ENCODE assay signal across 17 cellular contexts in the genomic region with DNA sequence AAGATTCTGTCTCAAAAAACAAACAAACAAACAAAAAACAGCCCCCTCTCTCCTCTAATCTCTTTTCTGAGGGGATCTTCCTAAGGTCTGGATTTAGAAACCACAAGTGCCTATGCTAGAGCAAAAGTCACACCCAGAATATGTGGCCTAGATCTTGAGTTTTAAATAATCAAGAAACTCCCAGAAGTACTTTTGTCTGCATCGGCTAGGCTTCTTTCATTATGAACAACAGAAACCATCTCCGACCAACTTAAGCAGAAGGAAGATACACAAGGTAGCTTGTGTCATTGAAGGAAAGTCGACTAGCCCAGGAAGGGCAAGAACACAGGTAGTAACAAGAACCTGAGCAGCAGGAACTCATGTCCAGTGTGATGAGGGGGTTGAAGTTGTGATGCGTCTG.
DNase-seq lines count a peak whose midpoint lies in the region; ATAC-seq and TF ChIP-seq lines count a peak whose summit lies in the region.
"Had no signal": no experiment of that assay in that cellular context is flagged by ENCODE, and none has a peak within 500 bp of the region (broad histone marks: within the 10 kb centered on the region; RNA-seq: fewer than 3 reads in every experiment).

No MANE protein-coding gene starts in this region.

- H3K4me3 ChIP-seq in GM12865 (ENCODE audit: low read depth, low read length) (no peak overlapping the region), mucosa of descending colon (no peak overlapping the region)

- intact Hi-C loops in mucosa of descending colon (cut with DNase I, micrococcal nuclease): no loop called here
- intact Hi-C loops in left ventricle myocardium superior (cut with micrococcal nuclease): no loop called here

- no peaks in the 10 kb centered on the region for H3K36me3 ChIP-seq in mucosa of descending colon (ENCODE audit: low read depth)

- H3K4me1 Mint-ChIP-seq in activated T-helper 17 cell treated with anti-CD3 and anti-CD28 coated beads, Interleukin-2, amount 50 U/mL, for 72 hours: peaks cover 14% of the 10 kb centered on the region
- H3K4me1 Mint-ChIP-seq: CD4-positive, alpha-beta memory T cell had no signal

- no peaks in the 10 kb centered on the region for H3K36me3 Mint-ChIP-seq in activated T-helper 17 cell treated with anti-CD3 and anti-CD28 coated beads, Interleukin-2, amount 50 U/mL, for 72 hours (ENCODE audit: low read depth)
- H3K36me3 Mint-ChIP-seq: CD4-positive, alpha-beta memory T cell; IgD-negative memory B cell had no signal

- H3K9me3 ChIP-seq in mucosa of descending colon: no peaks in the 10 kb centered on the region

- no peak overlapping the region for H3K27ac Mint-ChIP-seq in activated T-helper 17 cell treated with anti-CD3 and anti-CD28 coated beads, Interleukin-2, amount 50 U/mL, for 72 hours
- H3K27ac Mint-ChIP-seq: CD4-positive, alpha-beta memory T cell; IgD-negative memory B cell had no signal

- no peaks in the 10 kb centered on the region for H3K4me1 ChIP-seq in mucosa of descending colon (ENCODE audit: low read depth)

- ATAC-seq in GM19455 (IDR thresholded peaks at IDR 0.05; ENCODE audit: unreplicated experiment) (peak; percentile 61), HG03095 (IDR thresholded peaks at IDR 0.05; ENCODE audit: unreplicated experiment) (peak; percentile 78), mucosa of descending colon (no peak), left ventricle myocardium superior (no peak)
- peak; percentile 78 for ATAC-seq in activated T-helper 17 cell treated with anti-CD3 and anti-CD28 coated beads, Interleukin-2, amount 50 U/mL, for 72 hours (replicated peaks)
- ATAC-seq: SK-N-SH treated with all-trans-retinoic acid at 6 μM for 48 hours had no signal

- H3K4me3 Mint-ChIP-seq in activated T-helper 17 cell treated with anti-CD3 and anti-CD28 coated beads, Interleukin-2, amount 50 U/mL, for 72 hours: no peak overlapping the region
- H3K4me3 Mint-ChIP-seq: CD4-positive, alpha-beta memory T cell; IgD-negative memory B cell had no signal

- H3K27me3 Mint-ChIP-seq in activated T-helper 17 cell treated with anti-CD3 and anti-CD28 coated beads, Interleukin-2, amount 50 U/mL, for 72 hours: peaks cover 12% of the 10 kb centered on the region

- no peaks in the 10 kb centered on the region for H3K9me3 Mint-ChIP-seq in activated T-helper 17 cell treated with anti-CD3 and anti-CD28 coated beads, Interleukin-2, amount 50 U/mL, for 72 hours
- H3K9me3 Mint-ChIP-seq: CD4-positive, alpha-beta memory T cell had no signal

- TF ChIP-seq CTCF in GM12865 (IDR thresholded peaks at IDR 0.05; ENCODE audit: insufficient read depth, low read depth, low read length, missing control alignments) (no peak), mucosa of descending colon (IDR thresholded peaks at IDR 0.05) (no peak)

- DNase-seq in GM12865 (ENCODE audit: low read depth): peak; percentile 73
- no peak for DNase-seq in mucosa of descending colon
- DNase-seq in cerebellum (ENCODE audit: low spot score): no peak
- no peak for DNase-seq in left ventricle myocardium superior
- DNase-seq in NCI-H2029 (lab: John Stamatoyannopoulos, UW): no peak
- DNase-seq: CD4-positive, alpha-beta memory T cell; DMS79 treated with DMSO at 0.1 percent for 48 hours; H7; NCI-H187; NCI-H526 treated with DMSO at 0.1 percent for 48 hours; OCI-M1; SHP77 treated with DMSO at 0.1 percent for 48 hours had no signal

Comparison
In these comparisons a context has a peak if more than half of its experiments do, and no peak if none do; other contexts are left out.
1. ATAC-seq: peak in GM19455 (single experiment), HG03095 (single experiment) and activated T-helper 17 cell treated with anti-CD3 and anti-CD28 coated beads, Interleukin-2, amount 50 U/mL, for 72 hours (single experiment); none in mucosa of descending colon (single experiment) and left ventricle myocardium superior (single experiment).